In genomic region chr19:35558400-35559280, GRCh38 we compare ENCODE assay signal across 13 cellular contexts. TPM values are rescaled to one million over a fixed set of nuclear protein-coding genes. Genes with fewer than 3 reads are reported as not detected.
DNase-seq lines count a peak whose midpoint lies in the region; ATAC-seq and TF ChIP-seq lines count a peak whose summit lies in the region.
"Had no signal": no experiment of that assay in that cellular context is flagged by ENCODE, and none has a peak within 500 bp of the region (broad histone marks: within the 10 kb centered on the region; RNA-seq: fewer than 3 reads in every experiment).

No MANE protein-coding gene starts in this region.

- peaks cover 12% of the 10 kb centered on the region for H3K4me1 Mint-ChIP-seq in GM23338

- no peaks in the 10 kb centered on the region for H4K20me1 ChIP-seq in GM23338 (replicated peaks; ENCODE audit: insufficient read depth)

- peaks cover 22% of the 10 kb centered on the region for H3K27me3 ChIP-seq in A673 (replicated peaks; ENCODE audit: insufficient read depth, low read depth, low read length, poor library complexity)
- H3K27me3 ChIP-seq in GM23338 (ENCODE audit: insufficient read depth), result peaks cover 10% of the 10 kb centered on the region
- H3K27me3 ChIP-seq in body of pancreas, result no peaks in the 10 kb centered on the region

- TF ChIP-seq POLR2A in body of pancreas (IDR thresholded peaks at IDR 0.05), result peak in 2 of 3 donors; percentile 40 to 44

- H3K4me3 Mint-ChIP-seq in GM23338, result peak overlapping the region; percentile 85

- POLR2A ChIA-PET in A673 (lab: Charles Lee; ENCODE audit: low non-redundant PET), result interaction anchor here (0.7 kb wide), 1 partner anchor 118 kb away, joined by 8 read pairs; no protein-coding TSS in a partner anchor

- H2AFZ ChIP-seq in GM23338, result no peak overlapping the region

- no peaks in the 10 kb centered on the region for H3K9me2 ChIP-seq in GM23338 (ENCODE audit: insufficient read depth)

- intact Hi-C loops in A673 (cut with micrococcal nuclease; ENCODE audit: unreplicated experiment), result no loop called here
- intact Hi-C loops in body of pancreas (cut with DNase I), result loop anchor here (10.0 kb wide), 1 partner anchor 156 kb away; the partner anchor contains the start of gene KMT2B

- TF ChIP-seq CTCF in A673 (conservative IDR thresholded peaks at IDR 0.05; ENCODE audit: low read depth, low read length) (no peak), GM23338 (conservative IDR thresholded peaks at IDR 0.05; ENCODE audit: low read depth in 2 of 2) (no peak), body of pancreas (IDR thresholded peaks at IDR 0.05) (peak in 2 of 7 experiments; percentile 7)

- peaks cover 26% of the 10 kb centered on the region for H3K27me3 Mint-ChIP-seq in GM23338 (ENCODE audit: insufficient read depth, low read depth, poor library complexity)

- CTCF ChIA-PET in A673 (lab: Charles Lee), result interaction anchor here (0.6 kb wide), 2 partner anchors 181 to 491 kb away, joined by 3 to 4 read pairs; no protein-coding TSS in a partner anchor

- no peaks in the 10 kb centered on the region for H3K36me3 ChIP-seq in A673 (ENCODE audit: insufficient read depth, low read length, poor library complexity, severe bottlenecking)
- no peaks in the 10 kb centered on the region for H3K36me3 ChIP-seq in GM23338 (ENCODE audit: insufficient read depth)
- H3K36me3 ChIP-seq in body of pancreas (replicated peaks in 1 of 2; ENCODE audit: insufficient read depth in 1 of 2, low read depth in 2 of 2), result no peaks in the 10 kb centered on the region
- no peaks in the 10 kb centered on the region for H3K36me3 ChIP-seq in mesodermal cell (ENCODE audit: control insufficient read depth, insufficient read depth, low read length)
- H3K36me3 ChIP-seq: transverse colon had no signal

- H3F3A ChIP-seq in GM23338 (replicated peaks; ENCODE audit: low read depth), result peaks cover 11% of the 10 kb centered on the region; the same call in 1 of the 2 replicates

- H3K4me2 ChIP-seq in GM23338, result peak overlapping the region; percentile 84

- H3K36me3 Mint-ChIP-seq in GM23338 (ENCODE audit: low read depth), result no peaks in the 10 kb centered on the region; the same call in 2 of the 3 replicates

- WGBS in body of pancreas, 2 donors, result 19 to 27% methylated on average over 26 to 53 of the region's 53 CpGs
- WGBS in mesodermal cell (ENCODE audit: insufficient coverage in 2 of 2), 2 experiments, result 52 to 53% methylated on average over 31 to 49 of the region's 53 CpGs

- H3K9me3 ChIP-seq in A673 (ENCODE audit: low read depth, low read length, poor library complexity, severe bottlenecking) (no peaks in the 10 kb centered on the region), body of pancreas (no peaks in the 10 kb centered on the region), mesodermal cell (ENCODE audit: control insufficient read depth, low read length) (no peaks in the 10 kb centered on the region)
- H3K9me3 ChIP-seq: transverse colon had no signal

- no TSS peak for BruUV-seq in A673 (replicated peaks; lab: Mats Ljungman, UMichigan)

- H3K27ac Mint-ChIP-seq in GM23338, result no peak overlapping the region
- H3K27ac Mint-ChIP-seq: T-helper 1 cell treated with Interleukin-12 subunit alpha and Interleukin-12 subunit beta and Interleukin-4 antibody, amounts not matched to agents 30 μg/mL and 1 μg/mL, for 36 hours had no signal

- no peaks in the 10 kb centered on the region; the same call in 1 of the 3 replicates for H3K9me3 Mint-ChIP-seq in GM23338
- H3K9me3 Mint-ChIP-seq: T-helper 1 cell treated with Interleukin-12 subunit alpha and Interleukin-12 subunit beta and Interleukin-4 antibody, amounts not matched to agents 30 μg/mL and 1 μg/mL, for 36 hours had no signal

- ATAC-seq in GM23338 (peak; percentile 23), body of pancreas (peak; percentile 25), HG03354 (IDR thresholded peaks at IDR 0.05; ENCODE audit: poor library complexity, severe bottlenecking, unreplicated experiment) (no peak)

- H3K4me1 ChIP-seq in A673 (ENCODE audit: insufficient read depth, low read length, poor library complexity, severe bottlenecking) (no peaks in the 10 kb centered on the region), GM23338 (ENCODE audit: insufficient read depth) (peaks cover 8% of the 10 kb centered on the region; the same call in 1 of the 2 replicates), body of pancreas (peaks cover 41% of the 10 kb centered on the region), mesodermal cell (ENCODE audit: control insufficient read depth, insufficient read depth, low read length, poor library complexity, severe bottlenecking) (no peaks in the 10 kb centered on the region)

- H3K79me2 ChIP-seq in GM23338 (replicated peaks; ENCODE audit: insufficient read depth), result no peaks in the 10 kb centered on the region

- H3K4me3 ChIP-seq in A673 (ENCODE audit: low read depth, low read length, poor library complexity, severe bottlenecking) (peak overlapping the region; percentile 47), GM23338 (peak overlapping the region; percentile 79), body of pancreas (peak overlapping the region in 1 of 2 donors; percentile 19), mesodermal cell (ENCODE audit: extremely low read depth, insufficient read depth, low read length, poor library complexity, severe bottlenecking) (peak overlapping the region; percentile 29)

- DNase-seq in A673 (ENCODE audit: low spot score) (no peak), GM23338 (ENCODE audit: low spot score) (no peak), body of pancreas (no peak), NCI-H1105 treated with DMSO at 0.1 percent for 48 hours (lab: John Stamatoyannopoulos, UW) (no peak), NCI-H748 (lab: John Stamatoyannopoulos, UW; ENCODE audit: unreplicated experiment) (no peak), hypothalamus (lab: John Stamatoyannopoulos, UW) (no peak)
- DNase-seq: GOT3, NCI-H446 treated with DMSO at 0.1 percent for 48 hours had no signal

- H3K27ac ChIP-seq in A673 (ENCODE audit: low read depth, low read length, poor library complexity, severe bottlenecking), result no peak overlapping the region
- H3K27ac ChIP-seq in GM23338 (ENCODE audit: low read depth), result no peak overlapping the region
- peak overlapping the region in 1 of 4 donors; percentile 23 for H3K27ac ChIP-seq in body of pancreas
- H3K27ac ChIP-seq in mesodermal cell (ENCODE audit: low read depth, low read length, severe bottlenecking), result no peak overlapping the region
- H3K27ac ChIP-seq: transverse colon had no signal

TF ChIP-seq in GM23338, 12 proteins besides CTCF, POLR2A, EP300 and RAD21 (continues in another document):
- TF ChIP-seq NANOG (IDR thresholded peaks at IDR 0.05; ENCODE audit: borderline replicate concordance) (no peak), ETS1 (IDR thresholded peaks at IDR 0.05) (no peak), ZNF331 (CRISPR knock-in tag; IDR thresholded peaks at IDR 0.05; ENCODE audit: low read depth) (no peak), EZH2 (IDR thresholded peaks at IDR 0.05; ENCODE audit: low read depth, unreplicated experiment) (no peak), STAT1 (IDR thresholded peaks at IDR 0.05; ENCODE audit: unreplicated experiment) (no peak)

RNA-seq across cellular contexts. Expression of gene ATP4A, which starts 4.8 kb away (rescaled TPM):
- total RNA-seq in A673 (2021) (not detected in 2 replicates), body of pancreas (1 to 10 TPM in 1 of 2 donors, not detected in 1; 8.2 TPM)
- total RNA-seq in GM23338 (2014; rRNA removed; shearing (Covaris generic)), result 0.62 and 0.63 TPM in 2 replicates
- 0.61 and 1.0 TPM in 2 replicates for polyA plus RNA-seq in GM23338 (2016; fragmentation: Nextera tagmentation; extraction: Ambion mirVana)
- polyA plus RNA-seq in mesodermal cell (2013, experiment 1 of 2), result not detected
- polyA plus RNA-seq in mesodermal cell (2013, experiment 2 of 2), result not detected
- total RNA-seq: left lobe of liver, transverse colon had no signal

RNA-seq across cellular contexts. Expression of gene TMEM147, which starts 13.2 kb away (rescaled TPM):
- total RNA-seq in A673 (2021) (105 and 115 TPM in 2 replicates), body of pancreas (10 to 100 TPM; 59.4 to 67.9 TPM)
- 164 and 170 TPM in 2 replicates for total RNA-seq in GM23338 (2014; rRNA removed; shearing (Covaris generic))
- polyA plus RNA-seq in GM23338 (2016; fragmentation: Nextera tagmentation; extraction: Ambion mirVana), result 272 TPM in 2 replicates
- 106 TPM for polyA plus RNA-seq in mesodermal cell (2013, experiment 1 of 2)
- polyA plus RNA-seq in mesodermal cell (2013, experiment 2 of 2), result 85.0 TPM

RNA-seq across cellular contexts. Expression of gene GAPDHS, which starts 25.4 kb away (rescaled TPM):
- not detected in 2 replicates for total RNA-seq in A673 (2021)
- total RNA-seq in GM23338 (2014; rRNA removed; shearing (Covaris generic)), result not detected in 2 replicates
- 0.21 TPM in 1 of 2 replicates, not detected in the other for polyA plus RNA-seq in GM23338 (2016; fragmentation: Nextera tagmentation; extraction: Ambion mirVana)
- total RNA-seq in body of pancreas, result not detected
- not detected for polyA plus RNA-seq in mesodermal cell (2013, experiment 1 of 2)
- polyA plus RNA-seq in mesodermal cell (2013, experiment 2 of 2), result not detected
- total RNA-seq: left lobe of liver, transverse colon had no signal

RNA-seq across cellular contexts. Expression of gene PMIS2, which starts 27.3 kb away (rescaled TPM):
- total RNA-seq in A673 (2021) (not detected in 2 replicates), body of pancreas (not detected)
- total RNA-seq in GM23338 (2014; rRNA removed; shearing (Covaris generic)), result not detected in 2 replicates
- polyA plus RNA-seq in GM23338 (2016; fragmentation: Nextera tagmentation; extraction: Ambion mirVana), result not detected in 2 replicates
- polyA plus RNA-seq in mesodermal cell (2013, experiment 1 of 2), result not detected
- polyA plus RNA-seq in mesodermal cell (2013, experiment 2 of 2), result not detected
- total RNA-seq: left lobe of liver, transverse colon had no signal

RNA-seq across cellular contexts. Expression of gene SBSN, which starts 30.5 kb away (rescaled TPM):
- not detected in 2 replicates for total RNA-seq in A673 (2021)
- total RNA-seq in GM23338 (2014; rRNA removed; shearing (Covaris generic)), result not detected in 2 replicates
- 0.39 and 0.42 TPM in 2 replicates for polyA plus RNA-seq in GM23338 (2016; fragmentation: Nextera tagmentation; extraction: Ambion mirVana)
- not detected for total RNA-seq in body of pancreas
- polyA plus RNA-seq in mesodermal cell (2013, experiment 1 of 2), result not detected
- polyA plus RNA-seq in mesodermal cell (2013, experiment 2 of 2), result not detected
- total RNA-seq: left lobe of liver, transverse colon had no signal
